5 cellular contexts compared by ENCODE assay signal in the genomic region with DNA sequence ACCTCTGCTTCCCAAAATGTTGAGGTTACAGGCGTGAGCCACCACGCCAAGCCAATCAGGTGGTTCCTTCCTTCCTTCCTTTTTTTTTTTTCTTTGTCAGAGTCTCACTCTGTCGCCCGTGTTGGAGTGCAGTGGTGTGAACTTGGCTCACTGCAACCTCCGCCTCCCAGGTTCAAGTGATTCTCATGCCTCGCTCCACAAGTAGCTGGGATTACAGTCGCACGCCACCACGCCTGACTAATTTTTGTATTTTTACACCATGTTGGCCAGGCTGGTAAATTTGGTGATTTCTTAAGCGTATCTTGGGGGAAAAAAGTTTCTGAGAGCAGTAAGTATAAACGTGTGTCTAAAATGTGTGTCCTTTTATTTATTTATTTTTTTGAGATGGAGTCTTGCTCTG.
"Had no signal": no experiment of that assay in that cellular context is flagged by ENCODE, and none has a peak within 500 bp of the region (broad histone marks: within the 10 kb centered on the region; RNA-seq: fewer than 3 reads in every experiment).

No MANE protein-coding gene starts in this region.

- H3K4me3 Mint-ChIP-seq: GM23338, H9 had no signal

- DNase-seq: H9, HCEC 1CT, IMR-90 had no signal

- H3K4me1 Mint-ChIP-seq: GM23338, H9 had no signal

- H3K27ac Mint-ChIP-seq: GM23338, H9 had no signal

- H3K4me3 ChIP-seq: GM23338, K562 had no signal

- ATAC-seq: GM23338, K562 had no signal
